ENCODE assay signal across 33 cellular contexts in genomic region chr12:20501958-20502357, GRCh38.
"Had no signal": no experiment of that assay in that cellular context is flagged by ENCODE, and none has a peak within 500 bp of the region (broad histone marks: within the 10 kb centered on the region; RNA-seq: fewer than 3 reads in every experiment).

No MANE protein-coding gene starts in this region.

- H3K4me1 ChIP-seq: adrenal gland, body of pancreas, breast epithelium had no signal

- DNase-seq: activated effector memory CD4-positive, alpha-beta T cell treated with anti-CD3 and anti-CD28 coated beads, Interleukin-2, amount 50 U/mL, for 16 hours; activated effector memory CD4-positive, alpha-beta T cell treated with Interleukin-2 at 50 U/mL for 16 hours; activated gamma-delta T cell; activated gamma-delta T cell treated with Interleukin-2 at 50 U/mL for 16 hours; activated naive CD4-positive, alpha-beta T cell; activated naive CD4-positive, alpha-beta T cell treated with anti-CD3 and anti-CD28 coated beads for 36 hours; activated naive CD4-positive, alpha-beta T cell treated with anti-CD3 and anti-CD28 coated beads, Interleukin-2, amount 10 ng/mL, durations not matched to agents 7 days and 5 days; activated naive CD4-positive, alpha-beta T cell treated with anti-CD3 and anti-CD28 coated beads, Interleukin-2, amount 50 U/mL, for 16 hours; activated naive CD4-positive, alpha-beta T cell treated with Interleukin-2 at 50 U/mL for 16 hours; activated naive CD8-positive, alpha-beta T cell treated with anti-CD3 and anti-CD28 coated beads for 36 hours; activated naive CD8-positive, alpha-beta T cell treated with anti-CD3 and anti-CD28 coated beads, Interleukin-2, amount 10 ng/mL, durations not matched to agents 7 days and 5 days; activated naive CD8-positive, alpha-beta T cell treated with anti-CD3 and anti-CD28 coated beads, Interleukin-2, amount 50 U/mL, for 24 hours; activated T-cell treated with anti-CD3 and anti-CD28 coated beads, Interleukin-2, amount 50 U/mL, for 24 hours; activated T-cell treated with anti-CD3 and anti-CD28 coated beads, Interleukin-2, amount 50 U/mL, for 4 hours; activated T-cell treated with anti-CD3 and anti-CD28 coated beads, Interleukin-2, amount 50 U/mL, for 48 hours; activated T-cell treated with anti-CD3 and anti-CD28 coated beads, Interleukin-2, amount 50 U/mL, for 72 hours; adrenal gland; amniotic stem cell; amygdala; anterior cingulate cortex; aorta; body of pancreas; brain microvascular endothelial cell; caudate nucleus; central memory CD4-positive, alpha-beta T cell; cerebellar nuclear complex had no signal

- ATAC-seq: activated naive CD4-positive, alpha-beta T cell treated with anti-CD3 and anti-CD28 coated beads, Interleukin-2, amount 50 U/mL, for 72 hours; activated naive CD8-positive, alpha-beta T cell treated with anti-CD3 and anti-CD28 coated beads, Interleukin-2, amount 50 U/mL, for 24 hours; activated T-cell treated with anti-CD3 and anti-CD28 coated beads, Interleukin-2, amount 50 U/mL, for 4 hours; activated T-cell treated with anti-CD3 and anti-CD28 coated beads, Interleukin-2, amount 50 U/mL, for 72 hours; activated T-helper 17 cell treated with anti-CD3 and anti-CD28 coated beads, Interleukin-2, amount 50 U/mL, for 72 hours; body of pancreas had no signal

- H3K4me3 ChIP-seq: adrenal gland, ascending aorta, body of pancreas, breast epithelium, cardiac muscle cell had no signal

- H3K27me3 ChIP-seq: adrenal gland, ascending aorta, body of pancreas, brain microvascular endothelial cell, breast epithelium, cardiac muscle cell had no signal

- H3K36me3 ChIP-seq: adrenal gland, ascending aorta, brain microvascular endothelial cell, breast epithelium, cardiac muscle cell had no signal

- H3K9me3 ChIP-seq: adrenal gland, ascending aorta, body of pancreas, breast epithelium had no signal

- H3K27ac ChIP-seq: adrenal gland, ascending aorta, body of pancreas, brain microvascular endothelial cell, breast epithelium, cardiac muscle cell had no signal

- FAIRE-seq: astrocyte, bronchial epithelial cell had no signal
